ENCODE assay signal across 9 cellular contexts in the genomic region with DNA sequence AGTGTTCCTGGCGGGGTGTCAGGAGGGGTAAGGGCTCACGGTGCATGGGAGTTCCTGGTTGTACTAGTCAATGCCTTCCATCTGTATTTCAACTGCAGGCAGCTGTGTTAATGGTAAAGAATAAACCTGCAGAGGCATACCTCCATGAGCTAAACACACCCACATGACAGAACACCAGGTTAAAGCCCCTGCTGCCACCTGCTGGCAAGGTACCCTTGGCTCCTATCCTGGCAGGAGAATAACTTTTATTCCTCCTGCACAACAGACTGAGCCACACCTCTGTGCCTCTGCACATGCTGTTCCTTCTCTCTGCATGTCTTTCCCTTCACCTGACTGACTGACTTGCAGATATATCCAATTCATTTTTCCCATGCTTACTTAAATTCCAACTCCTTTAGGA. TPM values are rescaled to one million over a fixed set of nuclear protein-coding genes. Genes with fewer than 3 reads are reported as not detected.
DNase-seq lines count a peak whose midpoint lies in the region; ATAC-seq and TF ChIP-seq lines count a peak whose summit lies in the region.
"Had no signal": no experiment of that assay in that cellular context is flagged by ENCODE, and none has a peak within 500 bp of the region (broad histone marks: within the 10 kb centered on the region; RNA-seq: fewer than 3 reads in every experiment).

No MANE protein-coding gene starts in this region.

- no peak overlapping the region for H3K14ac ChIP-seq in mesenchymal stem cell (ENCODE audit: low read length in 2 of 2)

- no peak overlapping the region for H2BK120ac ChIP-seq in mesenchymal stem cell (ENCODE audit: low read depth, low read length)

- H3K27me3 ChIP-seq in BE2C (no peaks in the 10 kb centered on the region), foreskin keratinocyte (no peaks in the 10 kb centered on the region), mesenchymal stem cell (ENCODE audit: control insufficient read depth in 1 of 2, insufficient read depth in 1 of 2, low read length in 2 of 2) (peaks cover 3 to 26% of the 10 kb centered on the region in 2 experiments)

- H2AFZ ChIP-seq in mesenchymal stem cell (ENCODE audit: low read depth, low read length), result no peak overlapping the region

- H3K9me3 Mint-ChIP-seq in endothelial cell (ENCODE audit: unreplicated experiment), result no peaks in the 10 kb centered on the region

- H2AK5ac ChIP-seq in mesenchymal stem cell (ENCODE audit: low read length, severe bottlenecking), result no peak overlapping the region

- H3K4me1 ChIP-seq in BE2C, result no peaks in the 10 kb centered on the region
- no peaks in the 10 kb centered on the region for H3K4me1 ChIP-seq in foreskin keratinocyte
- no peaks in the 10 kb centered on the region for H3K4me1 ChIP-seq in mesenchymal stem cell (ENCODE audit: control insufficient read depth, insufficient read depth, low read depth, low read length)

- no peak overlapping the region for H3K4me2 ChIP-seq in mesenchymal stem cell (ENCODE audit: low read length, poor library complexity, severe bottlenecking)

- H3K36me3 ChIP-seq in BE2C, result no peaks in the 10 kb centered on the region
- H3K36me3 ChIP-seq in mesenchymal stem cell (ENCODE audit: control insufficient read depth in 1 of 2, insufficient read depth in 2 of 2, low read depth in 1 of 2, low read length in 2 of 2), result no peaks in the 10 kb centered on the region

- no peak overlapping the region for H3K27ac ChIP-seq in foreskin keratinocyte
- H3K27ac ChIP-seq in mesenchymal stem cell (ENCODE audit: low read length, poor library complexity, severe bottlenecking), result no peak overlapping the region

- no peaks in the 10 kb centered on the region for H3K36me3 Mint-ChIP-seq in T-helper 17 cell (ENCODE audit: low read depth)
- peaks cover 3% of the 10 kb centered on the region for H3K36me3 Mint-ChIP-seq in endothelial cell (ENCODE audit: low read depth, unreplicated experiment)

- no peak overlapping the region for H3K9ac ChIP-seq in mesenchymal stem cell (ENCODE audit: low read length)

- no CpG with 5 or more reads among the region's 2 CpGs for WGBS in mesenchymal stem cell

- H3K4ac ChIP-seq in mesenchymal stem cell (ENCODE audit: low read depth in 1 of 2, low read length in 2 of 2), result no peak overlapping the region

- H3K4me1 Mint-ChIP-seq in T-helper 17 cell (peaks cover 8% of the 10 kb centered on the region), endothelial cell (ENCODE audit: unreplicated experiment) (peaks cover 20% of the 10 kb centered on the region)

- H3K4me3 ChIP-seq in BE2C (ENCODE audit: low read depth, low read length) (no peak overlapping the region), mesenchymal stem cell (ENCODE audit: insufficient read depth in 1 of 2, low read depth in 1 of 2, low read length in 2 of 2) (no peak overlapping the region)

- TF ChIP-seq CTCF in BE2C (IDR thresholded peaks at IDR 0.05; ENCODE audit: low read depth, low read length) (peak; percentile 56), GM20000 (IDR thresholded peaks at IDR 0.05; ENCODE audit: extremely low read depth, missing control alignments) (peak; percentile 6), foreskin keratinocyte (conservative IDR thresholded peaks at IDR 0.05) (peak; percentile 65), endothelial cell (IDR thresholded peaks at IDR 0.05; ENCODE audit: unreplicated experiment) (no peak)

- H4K91ac ChIP-seq in mesenchymal stem cell (ENCODE audit: low read length), result no peak overlapping the region

- H4K8ac ChIP-seq in mesenchymal stem cell (ENCODE audit: low read length), result no peak overlapping the region

- H3K18ac ChIP-seq in mesenchymal stem cell (ENCODE audit: low read depth in 1 of 2, low read length in 2 of 2), result no peak overlapping the region

- no peaks in the 10 kb centered on the region for H3K9me3 ChIP-seq in BE2C
- no peaks in the 10 kb centered on the region for H3K9me3 ChIP-seq in T-helper 17 cell (ENCODE audit: control insufficient read depth, low read length, poor library complexity, severe bottlenecking)
- no peaks in the 10 kb centered on the region for H3K9me3 ChIP-seq in mesenchymal stem cell (ENCODE audit: control insufficient read depth, low read length)

- ATAC-seq in T-helper 17 cell (peak; percentile 68), foreskin keratinocyte (peak; percentile 82)

- H2BK15ac ChIP-seq in mesenchymal stem cell (ENCODE audit: low read depth, poor library complexity, severe bottlenecking), result no peak overlapping the region

- H3K79me1 ChIP-seq in mesenchymal stem cell (replicated peaks; ENCODE audit: low read length, poor library complexity, severe bottlenecking), result no peaks in the 10 kb centered on the region

- H3K27ac Mint-ChIP-seq in T-helper 17 cell (no peak overlapping the region), endothelial cell (ENCODE audit: unreplicated experiment) (no peak overlapping the region)

- DNase-seq in BE2C (peak; percentile 35), GM20000 (ENCODE audit: low spot score) (peak; percentile 13), T-helper 17 cell (peak in 1 of 3 donors; percentile 21), foreskin keratinocyte (peak in 1 of 2 donors; percentile 27), endothelial cell (ENCODE audit: low spot score) (no peak), NK-92 (lab: John Stamatoyannopoulos, UW; ENCODE audit: unreplicated experiment) (no peak), mesenchymal stem cell (no peak), AG08396 (ENCODE audit: low spot score) (no peak)
- DNase-seq: KG1 had no signal

- no peaks in the 10 kb centered on the region for H3K27me3 Mint-ChIP-seq in T-helper 17 cell
- peaks cover 4% of the 10 kb centered on the region for H3K27me3 Mint-ChIP-seq in endothelial cell (ENCODE audit: unreplicated experiment)

- H2BK12ac ChIP-seq in mesenchymal stem cell (ENCODE audit: low read length in 2 of 2), result no peak overlapping the region

- no peak overlapping the region for H2BK5ac ChIP-seq in mesenchymal stem cell (ENCODE audit: low read depth, low read length, poor library complexity, severe bottlenecking)

- no peak overlapping the region for H3K23ac ChIP-seq in mesenchymal stem cell (ENCODE audit: low read length in 2 of 2)

- no peak overlapping the region for H3K4me3 Mint-ChIP-seq in T-helper 17 cell
- no peak overlapping the region for H3K4me3 Mint-ChIP-seq in endothelial cell (ENCODE audit: unreplicated experiment)

RNA-seq across cellular contexts. Expression of a gene that starts 11.1 kb away (rescaled TPM):
- not detected for polyA plus RNA-seq in BE2C (2012; ENCODE audit: insufficient read depth, insufficient read length, low read depth)
- total RNA-seq in T-helper 17 cell (not detected), foreskin keratinocyte (not detected in 2 replicates), endothelial cell (ENCODE audit: unreplicated experiment) (0.13 TPM)
- not detected in 2 replicates for polyA plus RNA-seq in foreskin keratinocyte
- 0.07 TPM for polyA plus RNA-seq in mesenchymal stem cell (2013, experiment 1 of 2)
- 0.11 TPM for polyA plus RNA-seq in mesenchymal stem cell (2013, experiment 2 of 2)

RNA-seq across cellular contexts. Expression of a gene that starts 20.6 kb away (rescaled TPM):
- 86.7 TPM for polyA plus RNA-seq in BE2C (2012; ENCODE audit: insufficient read depth, insufficient read length, low read depth)
- total RNA-seq in T-helper 17 cell (10 to 100 TPM; 49.3 to 66.6 TPM), foreskin keratinocyte (88.6 and 119 TPM in 2 replicates), endothelial cell (ENCODE audit: unreplicated experiment) (581 TPM)
- 92.1 and 112 TPM in 2 replicates for polyA plus RNA-seq in foreskin keratinocyte
- polyA plus RNA-seq in mesenchymal stem cell (2013, experiment 1 of 2), result 305 TPM
- polyA plus RNA-seq in mesenchymal stem cell (2013, experiment 2 of 2), result 313 TPM

Comparison
In these comparisons a context has a peak if more than half of its experiments do, and no peak if none do; other contexts are left out.
1. DNase-seq: peak in BE2C (single experiment) and GM20000 (single experiment); none in endothelial cell (single experiment), NK-92 (single experiment), mesenchymal stem cell (single experiment) and AG08396 (single experiment).